In the genomic region with DNA sequence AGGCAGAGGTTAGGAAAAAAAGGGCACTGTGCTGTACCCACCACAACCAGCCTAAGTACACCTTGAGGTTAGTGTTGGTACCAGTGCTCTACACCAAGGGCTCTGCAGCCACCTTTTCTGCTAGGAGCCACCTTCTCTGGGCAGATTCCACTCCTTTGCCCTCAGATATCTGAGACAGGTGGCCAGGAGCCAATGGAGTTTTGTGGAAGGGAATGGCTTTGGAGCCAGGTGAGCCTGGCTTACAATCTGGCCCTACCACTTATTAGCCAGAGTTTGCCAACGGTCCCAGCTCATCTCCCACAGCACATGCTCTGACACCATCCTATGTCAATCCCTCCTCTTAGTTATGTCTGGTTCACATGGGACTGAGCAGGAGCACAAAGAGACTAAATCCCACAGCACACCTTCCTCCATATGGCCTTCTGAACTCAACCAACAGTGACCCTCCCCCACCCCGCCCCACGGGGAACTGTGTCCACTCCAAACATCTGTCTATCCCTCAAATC, we compare ENCODE assay signal across 14 cellular contexts.
DNase-seq lines count a peak whose midpoint lies in the region; TF ChIP-seq lines count a peak whose summit lies in the region.
"Had no signal": no experiment of that assay in that cellular context is flagged by ENCODE, and none has a peak within 500 bp of the region (broad histone marks: within the 10 kb centered on the region; RNA-seq: fewer than 3 reads in every experiment).

No MANE protein-coding gene starts in this region.

- H3K27ac ChIP-seq in cingulate gyrus (ENCODE audit: low read depth, low read length): peak overlapping the region; percentile 30
- peak overlapping the region; percentile 1 for H3K27ac ChIP-seq in muscle layer of duodenum (ENCODE audit: low read length)
- H3K27ac ChIP-seq in tibial artery: peak overlapping the region; percentile 68 to 78
- H3K27ac ChIP-seq in brain microvascular endothelial cell: no peak overlapping the region

- no peaks in the 10 kb centered on the region for H3K36me3 Mint-ChIP-seq in activated T-helper 1 cell treated with anti-CD3 and anti-CD28 coated beads, Interleukin-12 subunit alpha, Interleukin-12 subunit beta, Interleukin-2, Interleukin-4 antibody, amounts not matched to agents 30 ng/mL and 10 ng/mL and 1 ng/mL, durations not matched to agents 14 hours and 24 hours and 36 hours (ENCODE audit: low read depth)
- H3K36me3 Mint-ChIP-seq: activated naive CD4-positive, alpha-beta T cell treated with anti-CD3 and anti-CD28 coated beads, Interleukin-2, amount 50 U/mL, for 24 hours had no signal

- no peaks in the 10 kb centered on the region for H3K27me3 Mint-ChIP-seq in activated T-helper 1 cell treated with anti-CD3 and anti-CD28 coated beads, Interleukin-12 subunit alpha, Interleukin-12 subunit beta, Interleukin-2, Interleukin-4 antibody, amounts not matched to agents 30 ng/mL and 10 ng/mL and 1 ng/mL, durations not matched to agents 14 hours and 24 hours and 36 hours (ENCODE audit: insufficient read depth)
- H3K27me3 Mint-ChIP-seq: activated naive CD4-positive, alpha-beta T cell treated with anti-CD3 and anti-CD28 coated beads, Interleukin-2, amount 50 U/mL, for 24 hours; CD4-positive, alpha-beta T cell had no signal

- H3K9me3 Mint-ChIP-seq in activated T-helper 1 cell treated with anti-CD3 and anti-CD28 coated beads, Interleukin-12 subunit alpha, Interleukin-12 subunit beta, Interleukin-2, Interleukin-4 antibody, amounts not matched to agents 30 ng/mL and 10 ng/mL and 1 ng/mL, durations not matched to agents 14 hours and 24 hours and 36 hours: no peaks in the 10 kb centered on the region
- H3K9me3 Mint-ChIP-seq: activated naive CD4-positive, alpha-beta T cell treated with anti-CD3 and anti-CD28 coated beads, Interleukin-2, amount 50 U/mL, for 24 hours; CD4-positive, alpha-beta T cell had no signal

- DNase-seq in NCI-H69 (lab: John Stamatoyannopoulos, UW) (peak; percentile 57), tibial artery (no peak), G401 (ENCODE audit: low spot score) (no peak), brain microvascular endothelial cell (no peak)
- no peak for DNase-seq in activated T-helper 1 cell treated with anti-CD3 and anti-CD28 coated beads, Interleukin-12 subunit alpha, Interleukin-12 subunit beta, Interleukin-2, Interleukin-4 antibody, amounts not matched to agents 30 ng/mL and 10 ng/mL and 1 ng/mL, durations not matched to agents 14 hours and 24 hours and 36 hours (ENCODE audit: low spot score)
- DNase-seq: CD4-positive, alpha-beta T cell; KG1; NCI-H146; stimulated activated CD4-positive, alpha-beta T cell treated with anti-CD3 and anti-CD28 coated beads, Interleukin-1b, Interleukin-23, amount 100 ng/mL, for 48 hours; stimulated activated CD8-positive, alpha-beta memory T cell treated with anti-CD3 and anti-CD28 coated beads, Interleukin-4, amount 100 ng/mL, for 48 hours had no signal

- TF ChIP-seq CTCF in tibial artery (IDR thresholded peaks at IDR 0.05) (no peak), brain microvascular endothelial cell (IDR thresholded peaks at IDR 0.05; ENCODE audit: low read depth, low read length, missing control alignments) (no peak)

- no peak overlapping the region for H3K27ac Mint-ChIP-seq in activated T-helper 1 cell treated with anti-CD3 and anti-CD28 coated beads, Interleukin-12 subunit alpha, Interleukin-12 subunit beta, Interleukin-2, Interleukin-4 antibody, amounts not matched to agents 30 ng/mL and 10 ng/mL and 1 ng/mL, durations not matched to agents 14 hours and 24 hours and 36 hours
- H3K27ac Mint-ChIP-seq: activated naive CD4-positive, alpha-beta T cell treated with anti-CD3 and anti-CD28 coated beads, Interleukin-2, amount 50 U/mL, for 24 hours; CD4-positive, alpha-beta T cell had no signal

- H3K27me3 ChIP-seq in muscle layer of duodenum (ENCODE audit: low read depth, low read length): no peaks in the 10 kb centered on the region
- no peaks in the 10 kb centered on the region for H3K27me3 ChIP-seq in tibial artery
- H3K27me3 ChIP-seq in brain microvascular endothelial cell (replicated peaks): no peaks in the 10 kb centered on the region

- no peaks in the 10 kb centered on the region for H3K36me3 ChIP-seq in muscle layer of duodenum (ENCODE audit: control insufficient read depth in 1 of 2, insufficient read depth in 2 of 2, low read length in 2 of 2)
- H3K36me3 ChIP-seq in tibial artery: no peaks in the 10 kb centered on the region
- H3K36me3 ChIP-seq in brain microvascular endothelial cell (replicated peaks): no peaks in the 10 kb centered on the region
- H3K36me3 ChIP-seq: prostate gland had no signal

- peaks cover 36 to 84% of the 10 kb centered on the region in 2 donors for H3K4me1 ChIP-seq in muscle layer of duodenum (ENCODE audit: control insufficient read depth in 1 of 2, insufficient read depth in 2 of 2, low read length in 2 of 2)
- peaks cover 6 to 85% (median 71%) of the 10 kb centered on the region in 4 donors for H3K4me1 ChIP-seq in tibial artery

- H3K9me3 ChIP-seq in muscle layer of duodenum (ENCODE audit: control insufficient read depth in 1 of 2, low read length in 2 of 2) (no peaks in the 10 kb centered on the region), tibial artery (no peaks in the 10 kb centered on the region)
- H3K9me3 ChIP-seq: prostate gland had no signal

- intact Hi-C loops in tibial artery (cut with DNase I; ENCODE audit: low total_unique reads): loop anchor here (5.0 kb wide), 2 partner anchors 42 to 107 kb away; no protein-coding TSS in a partner anchor
- intact Hi-C loops in activated T-helper 1 cell treated with anti-CD3 and anti-CD28 coated beads, Interleukin-12 subunit alpha, Interleukin-12 subunit beta, Interleukin-2, Interleukin-4 antibody, amounts not matched to agents 30 ng/mL and 10 ng/mL and 1 ng/mL, durations not matched to agents 14 hours and 24 hours and 36 hours (cut with micrococcal nuclease): no loop called here

- H3K4me3 Mint-ChIP-seq in activated T-helper 1 cell treated with anti-CD3 and anti-CD28 coated beads, Interleukin-12 subunit alpha, Interleukin-12 subunit beta, Interleukin-2, Interleukin-4 antibody, amounts not matched to agents 30 ng/mL and 10 ng/mL and 1 ng/mL, durations not matched to agents 14 hours and 24 hours and 36 hours: no peak overlapping the region
- H3K4me3 Mint-ChIP-seq: activated naive CD4-positive, alpha-beta T cell treated with anti-CD3 and anti-CD28 coated beads, Interleukin-2, amount 50 U/mL, for 24 hours; CD4-positive, alpha-beta T cell had no signal

- peaks cover 13% of the 10 kb centered on the region for H3K4me1 Mint-ChIP-seq in activated T-helper 1 cell treated with anti-CD3 and anti-CD28 coated beads, Interleukin-12 subunit alpha, Interleukin-12 subunit beta, Interleukin-2, Interleukin-4 antibody, amounts not matched to agents 30 ng/mL and 10 ng/mL and 1 ng/mL, durations not matched to agents 14 hours and 24 hours and 36 hours (ENCODE audit: low read depth)

- in situ Hi-C loops in G401 (cut with HindIII; ENCODE audit: low sequenced_read_pairs): loop anchor here (25.0 kb wide), 1 partner anchor 267 kb away; no protein-coding TSS in a partner anchor
- in situ Hi-C loops in brain microvascular endothelial cell (cut with HindIII; ENCODE audit: low pct_ligation_motif_present, low sequenced_read_pairs): loop anchor here (25.0 kb wide), 2 partner anchors 117 to 242 kb away; no protein-coding TSS in a partner anchor

- no peak overlapping the region for H3K4me3 ChIP-seq in muscle layer of duodenum (ENCODE audit: low read depth in 1 of 2, low read length in 2 of 2)
- no peak overlapping the region for H3K4me3 ChIP-seq in tibial artery
- H3K4me3 ChIP-seq in brain microvascular endothelial cell (ENCODE audit: low read depth, low read length): no peak overlapping the region
- H3K4me3 ChIP-seq: prostate gland had no signal
